8 cellular contexts compared by ENCODE assay signal in the genomic region with DNA sequence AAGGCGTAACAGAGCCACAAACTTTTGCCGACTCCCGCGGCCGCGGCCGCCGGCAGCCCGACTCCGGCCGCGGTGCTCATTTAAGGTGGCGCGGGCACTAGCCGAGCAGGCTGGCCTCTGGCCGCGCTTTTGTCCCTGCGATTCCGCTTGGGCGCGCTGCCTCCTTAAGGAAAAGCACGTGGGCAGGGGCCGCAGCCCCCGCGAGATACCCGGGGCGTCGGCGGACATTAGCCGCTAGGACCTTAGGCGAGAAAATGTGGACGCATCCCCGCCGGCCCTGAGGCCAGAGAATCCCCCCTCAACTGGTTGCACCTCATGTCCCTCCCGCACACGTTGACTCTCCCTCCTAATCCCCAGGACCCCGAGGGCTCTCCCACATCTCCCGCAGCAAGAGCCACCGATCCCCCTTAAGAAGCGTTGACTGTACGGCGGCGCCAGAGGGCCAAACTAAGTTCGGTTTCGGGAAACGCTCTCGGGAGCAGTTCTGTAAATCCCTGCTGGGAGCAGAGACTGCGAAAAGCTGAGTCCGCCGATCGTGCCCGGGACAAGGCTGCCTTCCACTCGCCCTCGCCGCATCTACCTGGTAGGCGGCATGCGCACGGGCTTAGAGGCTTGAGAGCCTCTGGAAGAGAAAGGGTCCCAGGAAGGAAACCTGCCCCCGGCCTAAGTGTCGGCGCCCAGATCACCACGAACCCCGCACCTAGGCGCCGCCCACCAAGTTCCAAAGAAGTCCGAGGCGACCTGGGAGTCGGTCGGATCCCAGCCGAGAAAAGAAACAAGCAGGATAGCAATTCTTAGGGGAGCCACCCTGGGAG. TPM values are rescaled to one million over a fixed set of nuclear protein-coding genes. Genes with fewer than 3 reads are reported as not detected.
DNase-seq lines count a peak whose midpoint lies in the region; ATAC-seq, FAIRE-seq and TF ChIP-seq lines count a peak whose summit lies in the region.

No MANE protein-coding gene starts in this region.

- no peak for TF ChIP-seq RAD21 in A549 (conservative IDR thresholded peaks at IDR 0.05 in 1 of 2, IDR thresholded peaks at IDR 0.05 in 1 of 2)

- FAIRE-seq in A549 (lab: Jason Lieb, UNC): no peak

- ATAC-seq in A549 (peak; percentile 57 to 73), GM18858 (IDR thresholded peaks at IDR 0.05; ENCODE audit: unreplicated experiment) (peak; percentile 18), HG03354 (IDR thresholded peaks at IDR 0.05; ENCODE audit: poor library complexity, severe bottlenecking, unreplicated experiment) (peak; percentile 33), lung (ENCODE audit: insufficient read depth, low FRiP score) (peak; percentile 87)
- peak; percentile 31 for ATAC-seq in activated CD8-positive, alpha-beta T cell treated with anti-CD3 and anti-CD28 coated beads, Interleukin-2, amount 10 ng/mL, durations not matched to agents 7 days and 5 days
- ATAC-seq in effector memory CD8-positive, alpha-beta T cell (replicated peaks): peak; percentile 21

- H3K4me1 ChIP-seq in A549 (peaks cover 17% of the 10 kb centered on the region), lung (ENCODE audit: control insufficient read depth in 2 of 2, insufficient read depth in 2 of 2, low read length in 2 of 2) (peaks cover 7 to 31% of the 10 kb centered on the region in 2 donors)

- CTCF ChIA-PET in A549 (lab: Yijun Ruan, JAX): interaction anchor here (0.6 to 1.3 kb wide), 3 partner anchors 14 to 51 kb away, joined by 3 to 4 read pairs (median 3); no protein-coding TSS in a partner anchor
- CTCF ChIA-PET in activated CD8-positive, alpha-beta T cell treated with anti-CD3 and anti-CD28 coated beads, Interleukin-2, amount 10 ng/mL, durations not matched to agents 7 days and 5 days (lab: Charles Lee): interaction anchor here (0.8 kb wide), 1 partner anchor 12 kb away, joined by 3 read pairs; no protein-coding TSS in a partner anchor

- H3K4me2 ChIP-seq in A549: peak overlapping the region; percentile 99

- no peaks in the 10 kb centered on the region for H3K9me3 Mint-ChIP-seq in activated CD8-positive, alpha-beta T cell treated with anti-CD3 and anti-CD28 coated beads, Interleukin-2, amount 10 ng/mL, durations not matched to agents 7 days and 5 days (ENCODE audit: insufficient read depth)
- no peaks in the 10 kb centered on the region for H3K9me3 Mint-ChIP-seq in effector memory CD8-positive, alpha-beta T cell

- H3K4me3 Mint-ChIP-seq in activated CD8-positive, alpha-beta T cell treated with anti-CD3 and anti-CD28 coated beads, Interleukin-2, amount 10 ng/mL, durations not matched to agents 7 days and 5 days: peak overlapping the region; percentile 86
- H3K4me3 Mint-ChIP-seq in effector memory CD8-positive, alpha-beta T cell: peak overlapping the region; percentile 89

- TF ChIP-seq CTCF in A549 (IDR thresholded peaks at IDR 0.05) (no peak), lung (IDR thresholded peaks at IDR 0.05; ENCODE audit: control extremely low read depth, extremely low read depth) (no peak)

- H3K36me3 ChIP-seq in lung (ENCODE audit: control insufficient read depth in 2 of 2, insufficient read depth in 2 of 2, low read length in 2 of 2): no peaks in the 10 kb centered on the region

- peaks cover 61% of the 10 kb centered on the region for H3K27me3 Mint-ChIP-seq in activated CD8-positive, alpha-beta T cell treated with anti-CD3 and anti-CD28 coated beads, Interleukin-2, amount 10 ng/mL, durations not matched to agents 7 days and 5 days (ENCODE audit: low read depth)
- H3K27me3 Mint-ChIP-seq in effector memory CD8-positive, alpha-beta T cell: peaks cover 48 to 81% of the 10 kb centered on the region in 2 donors

- peak overlapping the region; percentile 72 for H3K27ac Mint-ChIP-seq in activated CD8-positive, alpha-beta T cell treated with anti-CD3 and anti-CD28 coated beads, Interleukin-2, amount 10 ng/mL, durations not matched to agents 7 days and 5 days
- peak overlapping the region in 1 of 2 donors; percentile 49 for H3K27ac Mint-ChIP-seq in effector memory CD8-positive, alpha-beta T cell

- DNase-seq in A549 (ENCODE audit: low read depth in 1 of 2, low spot score in 1 of 2) (peak; percentile 71 to 96), NCI-H748 (lab: John Stamatoyannopoulos, UW; ENCODE audit: unreplicated experiment) (peak; percentile 96), lung (ENCODE audit: low spot score) (peak; percentile 90)
- peak; percentile 59 for DNase-seq in activated CD8-positive, alpha-beta T cell treated with anti-CD3 and anti-CD28 coated beads, Interleukin-2, amount 10 ng/mL, durations not matched to agents 7 days and 5 days
- DNase-seq in effector memory CD8-positive, alpha-beta T cell: peak in 1 of 3 experiments; percentile 22
- DNase-seq in stimulated activated CD4-positive, alpha-beta T cell treated with anti-CD3 and anti-CD28 coated beads, TNF-alpha, amount 100 ng/mL, for 4 hours (ENCODE audit: low read depth in 3 of 3): peak; percentile 26 to 60 (median 50)

- no peak for TF ChIP-seq EP300 in A549 (IDR thresholded peaks at IDR 0.05)

- peak overlapping the region; percentile 97 to 98 for H3K27ac ChIP-seq in A549
- peak overlapping the region in 1 of 2 donors; percentile 74 for H3K27ac ChIP-seq in lung (ENCODE audit: low read depth in 1 of 2, low read length in 1 of 2)

- peaks cover 26% of the 10 kb centered on the region for H3K4me1 Mint-ChIP-seq in activated CD8-positive, alpha-beta T cell treated with anti-CD3 and anti-CD28 coated beads, Interleukin-2, amount 10 ng/mL, durations not matched to agents 7 days and 5 days (ENCODE audit: low read depth)
- peaks cover 8 to 15% of the 10 kb centered on the region in 2 donors for H3K4me1 Mint-ChIP-seq in effector memory CD8-positive, alpha-beta T cell (ENCODE audit: low read depth in 2 of 2)

- H3K9me3 ChIP-seq in A549 (no peaks in the 10 kb centered on the region), lung (ENCODE audit: control insufficient read depth in 2 of 2, insufficient read depth in 1 of 2, low read length in 1 of 2) (peaks cover 0 to 7% of the 10 kb centered on the region in 2 donors)

- peak; percentile 14 for TF ChIP-seq POLR2A in A549 (IDR thresholded peaks at IDR 0.05; ENCODE audit: low read length)

- H3K4me3 ChIP-seq in A549 (peak overlapping the region; percentile 83), lung (peak overlapping the region; percentile 94)

- peaks cover 8% of the 10 kb centered on the region for H3K27me3 ChIP-seq in lung (ENCODE audit: control insufficient read depth, insufficient read depth)

- POLR2A ChIA-PET in A549 (lab: Yijun Ruan, JAX): interaction anchor here (0.7 to 3.0 kb wide), 5 partner anchors 10 to 1125 kb away, joined by 3 to 15 read pairs (median 4); no protein-coding TSS in a partner anchor
- POLR2A ChIA-PET in activated CD8-positive, alpha-beta T cell treated with anti-CD3 and anti-CD28 coated beads, Interleukin-2, amount 10 ng/mL, durations not matched to agents 7 days and 5 days (lab: Charles Lee): no interaction called here

- 1% methylated on average over 31 of the region's 70 CpGs for WGBS in A549 (ENCODE audit: missing lambda C conversion rate)
- WGBS in lung, 2 donors: 0 to 1% methylated on average over 64 to 70 of the region's 70 CpGs

- H3K36me3 Mint-ChIP-seq in activated CD8-positive, alpha-beta T cell treated with anti-CD3 and anti-CD28 coated beads, Interleukin-2, amount 10 ng/mL, durations not matched to agents 7 days and 5 days (ENCODE audit: low read depth): peaks cover 5% of the 10 kb centered on the region
- peaks cover 23% of the 10 kb centered on the region for H3K36me3 Mint-ChIP-seq in effector memory CD8-positive, alpha-beta T cell (ENCODE audit: insufficient read depth)

TF ChIP-seq in A549, 52 proteins besides CTCF, POLR2A, EP300 and RAD21 (continues in another document):
- TF ChIP-seq, protein P1, sequence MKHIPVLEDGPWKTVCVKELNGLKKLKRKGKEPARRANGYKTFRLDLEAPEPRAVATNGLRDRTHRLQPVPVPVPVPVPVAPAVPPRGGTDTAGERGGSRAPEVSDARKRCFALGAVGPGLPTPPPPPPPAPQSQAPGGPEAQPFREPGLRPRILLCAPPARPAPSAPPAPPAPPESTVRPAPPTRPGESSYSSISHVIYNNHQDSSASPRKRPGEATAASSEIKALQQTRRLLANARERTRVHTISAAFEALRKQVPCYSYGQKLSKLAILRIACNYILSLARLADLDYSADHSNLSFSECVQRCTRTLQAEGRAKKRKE (CRISPR knock-in tag; IDR thresholded peaks at IDR 0.05; ENCODE audit: low read depth): no peak
- TF ChIP-seq CHD4 (IDR thresholded peaks at IDR 0.05; ENCODE audit: borderline replicate concordance): no peak
- no peak for TF ChIP-seq HEYL (CRISPR knock-in tag; IDR thresholded peaks at IDR 0.05)
- peak; percentile 36 for TF ChIP-seq MAFK (IDR thresholded peaks at IDR 0.05; ENCODE audit: partially characterized antibody)
- TF ChIP-seq EHMT2 (IDR thresholded peaks at IDR 0.05; ENCODE audit: low read depth): no peak
- TF ChIP-seq, protein P2, sequence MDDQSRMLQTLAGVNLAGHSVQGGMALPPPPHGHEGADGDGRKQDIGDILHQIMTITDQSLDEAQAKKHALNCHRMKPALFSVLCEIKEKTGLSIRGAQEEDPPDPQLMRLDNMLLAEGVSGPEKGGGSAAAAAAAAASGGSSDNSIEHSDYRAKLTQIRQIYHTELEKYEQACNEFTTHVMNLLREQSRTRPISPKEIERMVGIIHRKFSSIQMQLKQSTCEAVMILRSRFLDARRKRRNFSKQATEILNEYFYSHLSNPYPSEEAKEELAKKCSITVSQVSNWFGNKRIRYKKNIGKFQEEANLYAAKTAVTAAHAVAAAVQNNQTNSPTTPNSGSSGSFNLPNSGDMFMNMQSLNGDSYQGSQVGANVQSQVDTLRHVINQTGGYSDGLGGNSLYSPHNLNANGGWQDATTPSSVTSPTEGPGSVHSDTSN (IDR thresholded peaks at IDR 0.05): no peak
- TF ChIP-seq SMC3 (IDR thresholded peaks at IDR 0.05): no peak
- TF ChIP-seq HOXB5 (CRISPR knock-in tag; IDR thresholded peaks at IDR 0.05): peak; percentile 79
- no peak for TF ChIP-seq FOSB (CRISPR knock-in tag; IDR thresholded peaks at IDR 0.05)
- TF ChIP-seq PHF8 (IDR thresholded peaks at IDR 0.05; ENCODE audit: borderline replicate concordance, low read depth): no peak
- TF ChIP-seq TP53 (CRISPR knock-in tag; IDR thresholded peaks at IDR 0.05): no peak
- no peak for TF ChIP-seq CBX2 (IDR thresholded peaks at IDR 0.05; ENCODE audit: borderline replicate concordance, low read depth)

RNA-seq across cellular contexts. Expression of a gene that starts 1.8 kb away (rescaled TPM):
- 3.4 and 4.0 TPM in 2 replicates for polyA plus RNA-seq in A549 (2011; rRNA removed)
- polyA plus RNA-seq in A549 (2012; cell fraction: cytosol; rRNA removed): 2.2 TPM in 2 replicates
- 6.4 and 7.4 TPM in 2 replicates for polyA plus RNA-seq in A549 (2012; cell fraction: nucleus; rRNA removed)
- polyA plus RNA-seq in A549 (2017; fragmentation: RNase III; extraction: RNeasy Plus Mini Kit Qiagen cat#74134 plus additional on column Dnase treatment): 1.6 to 2.3 TPM (median 1.9 TPM) in 3 replicates
- 15.0 and 16.5 TPM in 2 replicates for polyA minus RNA-seq in A549 (2011; rRNA and poly(A)+ RNA removed)
- total RNA-seq in activated CD8-positive, alpha-beta T cell treated with anti-CD3 and anti-CD28 coated beads, Interleukin-2, amount 10 ng/mL, durations not matched to agents 7 days and 5 days: not detected
- 1 to 10 TPM; 2.9 to 3.7 TPM for total RNA-seq in lung
- polyA plus RNA-seq in lung: under 1 TPM; 0.47 to 0.75 TPM

Comparison
In these comparisons a context has a peak if more than half of its experiments do, and no peak if none do; other contexts are left out.
1. ATAC-seq: peak in every context shown above with its lines; median percentile 87 in lung; 65 in A549; 33 in HG03354; 31 in activated CD8-positive, alpha-beta T cell treated with anti-CD3 and anti-CD28 coated beads, Interleukin-2, amount 10 ng/mL, durations not matched to agents 7 days and 5 days; 21 in effector memory CD8-positive, alpha-beta T cell; 18 in GM18858.